7 cellular contexts compared by ENCODE assay signal in genomic region chr14:35969310-35969709, GRCh38.
"Had no signal": no experiment of that assay in that cellular context is flagged by ENCODE, and none has a peak within 500 bp of the region (broad histone marks: within the 10 kb centered on the region; RNA-seq: fewer than 3 reads in every experiment).

No MANE protein-coding gene starts in this region.

- ATAC-seq: GM12878 had no signal

- H3K4me3 ChIP-seq: GM12878 had no signal

- DNase-seq: GDM1, GF-D8 had no signal

- FAIRE-seq: G401.6, GM12878, GM12891, GM12892, GM19239 had no signal
